26 cellular contexts compared by ENCODE assay signal in the genomic region with DNA sequence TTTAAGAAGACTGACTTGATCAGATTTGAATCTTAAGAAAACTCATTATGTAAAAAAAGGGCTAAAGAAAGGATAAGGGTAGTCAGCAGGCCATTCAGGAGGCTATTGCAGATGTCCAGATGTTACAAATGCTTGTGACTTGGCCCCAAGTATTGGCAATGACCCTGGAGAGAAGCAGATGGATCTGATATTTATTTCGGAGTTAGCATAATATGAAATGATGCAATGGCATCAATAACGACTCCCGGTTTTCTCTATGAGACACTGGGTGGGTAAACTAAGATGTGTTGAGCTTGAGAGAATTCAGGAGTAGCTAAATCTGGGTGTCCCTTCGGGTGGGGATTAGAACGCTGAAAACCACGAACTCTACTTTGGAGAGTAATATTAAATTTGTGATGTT.
A peak's percentile ranks its signal among the peaks of the same experiment; 100 is the strongest.
DNase-seq lines count a peak whose midpoint lies in the region; ATAC-seq, FAIRE-seq and TF ChIP-seq lines count a peak whose summit lies in the region.
"Had no signal": no experiment of that assay in that cellular context is flagged by ENCODE, and none has a peak within 500 bp of the region (broad histone marks: within the 10 kb centered on the region; RNA-seq: fewer than 3 reads in every experiment).

No MANE protein-coding gene starts in this region.

- in situ Hi-C loops in gastrocnemius medialis (cut with MboI; ENCODE audit: low sequenced_read_pairs in 4 of 4) = no loop called here

- TF ChIP-seq POLR2A in heart left ventricle (IDR thresholded peaks at IDR 0.05) = no peak
- TF ChIP-seq POLR2A in gastrocnemius medialis (IDR thresholded peaks at IDR 0.05) = no peak
- no peak for TF ChIP-seq POLR2A in GM12892 (IDR thresholded peaks at IDR 0.05; ENCODE audit: low read depth, low read length)

- H3K36me3 ChIP-seq in adipocyte (ENCODE audit: control insufficient read depth, insufficient read depth, low read length, severe bottlenecking) (no peaks in the 10 kb centered on the region), heart left ventricle (no peaks in the 10 kb centered on the region), gastrocnemius medialis (no peaks in the 10 kb centered on the region), upper lobe of right lung (no peaks in the 10 kb centered on the region)
- H3K36me3 ChIP-seq: esophagus muscularis mucosa, suprapubic skin had no signal

- H3K9me3 ChIP-seq in adipocyte (ENCODE audit: control insufficient read depth, low read length) = no peaks in the 10 kb centered on the region
- no peaks in the 10 kb centered on the region for H3K9me3 ChIP-seq in heart left ventricle
- no peaks in the 10 kb centered on the region for H3K9me3 ChIP-seq in gastrocnemius medialis
- H3K9me3 ChIP-seq in upper lobe of right lung = no peaks in the 10 kb centered on the region
- H3K9me3 ChIP-seq: esophagus muscularis mucosa, suprapubic skin had no signal

- H3K4me1 ChIP-seq in adipocyte (ENCODE audit: control insufficient read depth, insufficient read depth, low read length) (peaks cover 37% of the 10 kb centered on the region), heart left ventricle (peaks cover 0 to 33% (median 9%) of the 10 kb centered on the region in 12 donors), gastrocnemius medialis (no peaks in the 10 kb centered on the region), upper lobe of right lung (no peaks in the 10 kb centered on the region)
- H3K4me1 ChIP-seq: suprapubic skin had no signal

- DNase-seq in AG09319 (ENCODE audit: extremely low read depth, low read depth) (peak; percentile 44), adipocyte (ENCODE audit: low read depth) (peak; percentile 23), heart left ventricle (no peak), gastrocnemius medialis (peak; percentile 41 to 45), GM12892 (ENCODE audit: insufficient read length) (no peak), upper lobe of right lung (no peak), hippocampal formation (lab: John Stamatoyannopoulos, UW) (no peak)
- DNase-seq: ACHN; activated CD4-positive, alpha-beta T cell treated with anti-CD3 and anti-CD28 coated beads for 4 hours; activated naive CD4-positive, alpha-beta T cell treated with anti-CD3 and anti-CD28 coated beads for 36 hours; activated T-cell treated with anti-CD3 and anti-CD28 coated beads, Interleukin-2, amount 50 U/mL, for 4 hours; amniotic stem cell; endodermal cell; NCI-H1105; NCI-H1930; NCI-H748 treated with DMSO at 0.1 percent for 48 hours had no signal

- intact Hi-C loops in heart left ventricle (cut with DNase I) = no loop called here
- intact Hi-C loops in gastrocnemius medialis (cut with DNase I; ENCODE audit: low total_unique reads) = no loop called here
- intact Hi-C loops in upper lobe of right lung (cut with DNase I) = no loop called here

- peak overlapping the region; percentile 9 for H3K4me3 ChIP-seq in adipocyte (ENCODE audit: low read length)
- peak overlapping the region in 1 of 12 donors; percentile 1 for H3K4me3 ChIP-seq in heart left ventricle
- H3K4me3 ChIP-seq in gastrocnemius medialis = no peak overlapping the region
- no peak overlapping the region for H3K4me3 ChIP-seq in upper lobe of right lung
- H3K4me3 ChIP-seq: coronary artery, esophagus muscularis mucosa, suprapubic skin had no signal

- TF ChIP-seq CTCF in AG09319 (IDR thresholded peaks at IDR 0.05; ENCODE audit: low read depth, low read length) (no peak), heart left ventricle (IDR thresholded peaks at IDR 0.05) (no peak), gastrocnemius medialis (IDR thresholded peaks at IDR 0.05 in 4 of 5, conservative IDR thresholded peaks at IDR 0.05 in 1 of 5) (no peak), upper lobe of right lung (IDR thresholded peaks at IDR 0.05) (no peak)

- ATAC-seq in heart left ventricle (peak; percentile 41 to 48 (median 46)), gastrocnemius medialis (peak; percentile 58 to 73), upper lobe of right lung (no peak), HG03280 (IDR thresholded peaks at IDR 0.05; ENCODE audit: unreplicated experiment) (no peak)
- ATAC-seq: activated T-cell treated with anti-CD3 and anti-CD28 coated beads, Interleukin-2, amount 50 U/mL, for 4 hours; HCT116; left lobe of liver; stimulated activated effector memory CD8-positive, alpha-beta T cell treated with anti-CD3 and anti-CD28 coated beads, Interleukin-12 subunit alpha, Interleukin-12 subunit beta, amount 100 ng/mL, for 72 hours had no signal

- H3K27ac ChIP-seq in heart left ventricle = peak overlapping the region in 9 of 12 donors; percentile 16 to 56 (median 24)
- H3K27ac ChIP-seq in gastrocnemius medialis = peak overlapping the region; percentile 39 to 62 (median 56)
- no peak overlapping the region for H3K27ac ChIP-seq in upper lobe of right lung
- H3K27ac ChIP-seq: RWPE1 had no signal

- peak overlapping the region; percentile 62 for H3K9ac ChIP-seq in adipocyte (ENCODE audit: low read length)

- H3K27me3 ChIP-seq in adipocyte (replicated peaks; ENCODE audit: control insufficient read depth, insufficient read depth, low read length) = no peaks in the 10 kb centered on the region
- H3K27me3 ChIP-seq in heart left ventricle = no peaks in the 10 kb centered on the region
- no peaks in the 10 kb centered on the region for H3K27me3 ChIP-seq in gastrocnemius medialis
- H3K27me3 ChIP-seq in upper lobe of right lung = no peaks in the 10 kb centered on the region
- H3K27me3 ChIP-seq: esophagus muscularis mucosa, suprapubic skin had no signal

- WGBS in heart left ventricle, 4 donors = 63 to 76% (median 71%) methylated on average over 6 of the region's 6 CpGs

- no peak for FAIRE-seq in GM12892 (lab: Jason Lieb, UNC)
- FAIRE-seq: bronchial epithelial cell, GM19239 had no signal

Comparison
In these comparisons a context has a peak if more than half of its experiments do, and no peak if none do; other contexts are left out.
1. DNase-seq: peak in AG09319 (single experiment), adipocyte (single experiment) and gastrocnemius medialis (2 of 2); none in heart left ventricle (0 of 5), GM12892 (single experiment), upper lobe of right lung (single experiment) and hippocampal formation (0 of 2).
2. ATAC-seq: peak in heart left ventricle (4 of 4) and gastrocnemius medialis (2 of 2); none in upper lobe of right lung (single experiment) and HG03280 (single experiment).